17 cellular contexts compared by ENCODE assay signal in genomic region chr5:149438281-149438680, GRCh38. TPM values are rescaled to one million over a fixed set of nuclear protein-coding genes. Genes with fewer than 3 reads are reported as not detected.
"Had no signal": no experiment of that assay in that cellular context is flagged by ENCODE, and none has a peak within 500 bp of the region (broad histone marks: within the 10 kb centered on the region; RNA-seq: fewer than 3 reads in every experiment).

No MANE protein-coding gene starts in this region.

- H3K9me3 Mint-ChIP-seq: activated naive CD4-positive, alpha-beta T cell treated with anti-CD3 and anti-CD28 coated beads, Interleukin-2, amount 50 U/mL, for 72 hours; effector memory CD8-positive, alpha-beta T cell; natural killer cell treated with Interleukin-12 subunit alpha and Interleukin-12 subunit beta and Interleukin-15 and Interleukin-18, amount 100 ng/mL, for 72 hours; stimulated activated naive CD8-positive, alpha-beta T cell treated with anti-CD3 and anti-CD28 coated beads, Interleukin-15, Interleukin-2, amounts not matched to agents 100 ng/mL and 50 ng/mL, for 24 hours had no signal

- H3K36me3 ChIP-seq: thoracic aorta, uterus had no signal

- H3K4me3 ChIP-seq: thoracic aorta, uterus had no signal

- H3K36me3 Mint-ChIP-seq: activated naive CD4-positive, alpha-beta T cell treated with anti-CD3 and anti-CD28 coated beads, Interleukin-2, amount 50 U/mL, for 72 hours; brain; natural killer cell treated with Interleukin-12 subunit alpha and Interleukin-12 subunit beta and Interleukin-15 and Interleukin-18, amount 100 ng/mL, for 72 hours had no signal

- H3K27me3 ChIP-seq: uterus had no signal

- H3K4me3 Mint-ChIP-seq: dendritic cell treated with granulocyte-macrophage colony-stimulating factor and Interleukin-4, amounts not matched to agents 40 ng/mL and 50 ng/mL, for 4 days; effector memory CD8-positive, alpha-beta T cell; natural killer cell treated with Interleukin-12 subunit alpha and Interleukin-12 subunit beta and Interleukin-15 and Interleukin-18, amount 100 ng/mL, for 72 hours; stimulated activated naive CD8-positive, alpha-beta T cell treated with anti-CD3 and anti-CD28 coated beads, Interleukin-15, Interleukin-2, amounts not matched to agents 100 ng/mL and 50 ng/mL, for 24 hours had no signal

- H3K9me3 ChIP-seq: thoracic aorta, uterus had no signal

- ATAC-seq: activated CD4-positive, CD25-positive, alpha-beta regulatory T cell treated with anti-CD3 and anti-CD28 coated beads, Interleukin-2, amount 50 U/mL, for 24 hours; activated naive CD4-positive, alpha-beta T cell treated with anti-CD3 and anti-CD28 coated beads, Interleukin-2, amount 50 U/mL, for 72 hours; effector memory CD8-positive, alpha-beta T cell; left colon; natural killer cell treated with Interleukin-12 subunit alpha and Interleukin-12 subunit beta and Interleukin-15 and Interleukin-18, amount 100 ng/mL, for 72 hours had no signal

- H3K27ac Mint-ChIP-seq: activated naive CD4-positive, alpha-beta T cell treated with anti-CD3 and anti-CD28 coated beads, Interleukin-2, amount 50 U/mL, for 72 hours; dendritic cell treated with granulocyte-macrophage colony-stimulating factor and Interleukin-4, amounts not matched to agents 40 ng/mL and 50 ng/mL, for 4 days; effector memory CD8-positive, alpha-beta T cell; natural killer cell treated with Interleukin-12 subunit alpha and Interleukin-12 subunit beta and Interleukin-15 and Interleukin-18, amount 100 ng/mL, for 72 hours; stimulated activated naive CD8-positive, alpha-beta T cell treated with anti-CD3 and anti-CD28 coated beads, Interleukin-15, Interleukin-2, amounts not matched to agents 100 ng/mL and 50 ng/mL, for 24 hours had no signal

- DNase-seq: activated effector memory CD4-positive, alpha-beta T cell treated with Interleukin-2 at 50 U/mL for 16 hours; effector memory CD8-positive, alpha-beta T cell; left colon; stimulated activated CD4-positive, alpha-beta T cell treated with anti-CD3 and anti-CD28 coated beads, Interleukin-15, amount 100 ng/mL, for 24 hours; stimulated activated CD4-positive, alpha-beta T cell treated with anti-CD3 and anti-CD28 coated beads, Interleukin-4, amount 100 ng/mL, for 24 hours; uterus had no signal

- H3K27me3 Mint-ChIP-seq: stimulated activated naive CD8-positive, alpha-beta T cell treated with anti-CD3 and anti-CD28 coated beads, Interleukin-15, Interleukin-2, amounts not matched to agents 100 ng/mL and 50 ng/mL, for 24 hours had no signal

- H3K27ac ChIP-seq: thoracic aorta, uterus had no signal

RNA-seq across cellular contexts. Expression of gene IL17B, which starts 59.2 kb away (rescaled TPM):
- total RNA-seq: activated naive CD4-positive, alpha-beta T cell treated with anti-CD3 and anti-CD28 coated beads, Interleukin-2, amount 50 U/mL, for 72 hours; epithelial cell of proximal tubule; lung microvascular endothelial cell; natural killer cell treated with Interleukin-12 subunit alpha and Interleukin-12 subunit beta and Interleukin-15 and Interleukin-18, amount 100 ng/mL, for 72 hours; osteocyte; T-helper 2 cell treated with Interferon-gamma antibody and Interleukin-4, amounts not matched to agents 100 ng/mL and 5 ng/mL, for 36 hours had no signal
